3 cellular contexts compared by ENCODE assay signal in the genomic region with DNA sequence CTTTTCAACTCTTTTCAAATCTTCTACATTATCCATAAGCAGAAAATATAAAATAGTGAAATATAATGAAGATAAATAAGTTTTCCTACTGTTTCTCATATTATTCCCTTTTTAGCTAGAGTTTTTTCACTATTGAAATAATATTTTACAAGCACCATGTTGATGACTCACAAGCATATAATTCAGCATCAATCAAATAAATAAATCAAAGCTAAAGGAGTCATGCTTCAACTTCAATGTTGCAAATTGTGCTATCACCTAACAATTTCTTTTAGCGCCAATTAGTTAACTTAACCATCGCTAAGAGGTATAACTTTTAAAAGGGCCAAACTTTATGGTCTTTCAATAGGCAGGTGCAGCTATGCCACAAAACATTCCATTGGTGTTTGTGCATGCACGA.
TF ChIP-seq lines count a peak whose summit lies in the region.

No MANE protein-coding gene starts in this region.

TF ChIP-seq in SK-N-SH, 30 proteins besides CTCF, POLR2A, EP300 and RAD21 (continued from another document):
- TF ChIP-seq, protein P1, sequence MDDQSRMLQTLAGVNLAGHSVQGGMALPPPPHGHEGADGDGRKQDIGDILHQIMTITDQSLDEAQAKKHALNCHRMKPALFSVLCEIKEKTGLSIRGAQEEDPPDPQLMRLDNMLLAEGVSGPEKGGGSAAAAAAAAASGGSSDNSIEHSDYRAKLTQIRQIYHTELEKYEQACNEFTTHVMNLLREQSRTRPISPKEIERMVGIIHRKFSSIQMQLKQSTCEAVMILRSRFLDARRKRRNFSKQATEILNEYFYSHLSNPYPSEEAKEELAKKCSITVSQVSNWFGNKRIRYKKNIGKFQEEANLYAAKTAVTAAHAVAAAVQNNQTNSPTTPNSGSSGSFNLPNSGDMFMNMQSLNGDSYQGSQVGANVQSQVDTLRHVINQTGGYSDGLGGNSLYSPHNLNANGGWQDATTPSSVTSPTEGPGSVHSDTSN (IDR thresholded peaks at IDR 0.05) = peak; percentile 34; the same call in 1 of the 2 replicates
- TF ChIP-seq JUND (IDR thresholded peaks at IDR 0.05) = 0 out of 2 replicates have a peak, but pooled peaks have one; percentile 8

TF ChIP-seq in SK-N-SH treated with all-trans-retinoic acid at 6 μM for 48 hours, 23 proteins besides CTCF, POLR2A, EP300 and RAD21 (continued from another document):
- TF ChIP-seq, protein P2, sequence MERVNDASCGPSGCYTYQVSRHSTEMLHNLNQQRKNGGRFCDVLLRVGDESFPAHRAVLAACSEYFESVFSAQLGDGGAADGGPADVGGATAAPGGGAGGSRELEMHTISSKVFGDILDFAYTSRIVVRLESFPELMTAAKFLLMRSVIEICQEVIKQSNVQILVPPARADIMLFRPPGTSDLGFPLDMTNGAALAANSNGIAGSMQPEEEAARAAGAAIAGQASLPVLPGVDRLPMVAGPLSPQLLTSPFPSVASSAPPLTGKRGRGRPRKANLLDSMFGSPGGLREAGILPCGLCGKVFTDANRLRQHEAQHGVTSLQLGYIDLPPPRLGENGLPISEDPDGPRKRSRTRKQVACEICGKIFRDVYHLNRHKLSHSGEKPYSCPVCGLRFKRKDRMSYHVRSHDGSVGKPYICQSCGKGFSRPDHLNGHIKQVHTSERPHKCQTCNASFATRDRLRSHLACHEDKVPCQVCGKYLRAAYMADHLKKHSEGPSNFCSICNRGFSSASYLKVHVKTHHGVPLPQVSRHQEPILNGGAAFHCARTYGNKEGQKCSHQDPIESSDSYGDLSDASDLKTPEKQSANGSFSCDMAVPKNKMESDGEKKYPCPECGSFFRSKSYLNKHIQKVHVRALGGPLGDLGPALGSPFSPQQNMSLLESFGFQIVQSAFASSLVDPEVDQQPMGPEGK (CRISPR knock-in tag; IDR thresholded peaks at IDR 0.05; ENCODE audit: borderline replicate concordance) = no peak

TF ChIP-seq in neural cell, 6 proteins besides CTCF, POLR2A, EP300 and RAD21 (continued from another document):
- TF ChIP-seq EZH2 (IDR thresholded peaks at IDR 0.05; ENCODE audit: borderline replicate concordance, insufficient read depth, low read length, poor library complexity, severe bottlenecking) (no peak), SMC3 (conservative IDR thresholded peaks at IDR 0.05; ENCODE audit: poor library complexity) (no peak), TAF1 (IDR thresholded peaks at IDR 0.05; ENCODE audit: low read depth) (no peak), MXI1 (conservative IDR thresholded peaks at IDR 0.05; ENCODE audit: poor library complexity, severe bottlenecking) (no peak)
